ENCODE assay signal across 28 cellular contexts in genomic region chr10:118307768-118308347, GRCh38.
"Had no signal": no experiment of that assay in that cellular context is flagged by ENCODE, and none has a peak within 500 bp of the region (broad histone marks: within the 10 kb centered on the region; RNA-seq: fewer than 3 reads in every experiment).

No MANE protein-coding gene starts in this region.

- H3K4me1 ChIP-seq: pancreas had no signal

- H3K9me3 ChIP-seq: gastroesophageal sphincter, pancreas, psoas muscle, sigmoid colon, stomach, suprapubic skin, transverse colon had no signal

- DNase-seq: activated CD4-positive, alpha-beta T cell treated with anti-CD3 and anti-CD28 coated beads for 4 hours; activated CD4-positive, alpha-beta T cell treated with anti-CD3 and anti-CD28 coated beads, Interleukin-2, amount 50 U/mL, for 4 hours; activated CD8-positive, alpha-beta memory T cell treated with anti-CD3 and anti-CD28 coated beads for 24 hours; activated gamma-delta T cell; activated naive CD4-positive, alpha-beta T cell treated with anti-CD3 and anti-CD28 coated beads, Interleukin-2, amount 10 ng/mL, durations not matched to agents 7 days and 5 days; activated naive CD8-positive, alpha-beta T cell treated with anti-CD3 and anti-CD28 coated beads, Interleukin-2, amount 10 ng/mL, durations not matched to agents 7 days and 5 days; central memory CD4-positive, alpha-beta T cell; dermis blood vessel endothelial cell; effector CD4-positive, alpha-beta T cell; left cardiac atrium; mammary epithelial cell; naive thymus-derived CD4-positive, alpha-beta T cell; nucleus accumbens; pancreas; psoas muscle; sigmoid colon; small intestine; stimulated activated CD4-positive, alpha-beta T cell treated with anti-CD3 and anti-CD28 coated beads, Interleukin-1b, Interleukin-23, amount 100 ng/mL, for 48 hours; stimulated activated CD4-positive, alpha-beta T cell treated with anti-CD3 and anti-CD28 coated beads, Interleukin-4, amount 100 ng/mL, for 4 hours; stimulated activated CD8-positive, alpha-beta memory T cell treated with anti-CD3 and anti-CD28 coated beads, Interleukin-4, amount 100 ng/mL, for 48 hours; stimulated activated naive B cell treated with anti-CD40 and anti-IgM and Interleukin-4, amounts not matched to agents 10 μg/mL and 1 μg/mL and 100 μg/mL, for 72 hours; stomach; T-cell; transverse colon had no signal

- H3K4me3 ChIP-seq: gastroesophageal sphincter, pancreas, psoas muscle, sigmoid colon, stomach, suprapubic skin, transverse colon had no signal

- H3K27me3 Mint-ChIP-seq: activated naive CD4-positive, alpha-beta T cell treated with anti-CD3 and anti-CD28 coated beads, Interleukin-2, amount 10 ng/mL, durations not matched to agents 7 days and 5 days; activated naive CD8-positive, alpha-beta T cell treated with anti-CD3 and anti-CD28 coated beads, Interleukin-2, amount 10 ng/mL, durations not matched to agents 7 days and 5 days; naive thymus-derived CD4-positive, alpha-beta T cell; stimulated activated naive B cell treated with anti-CD40 and anti-IgM and Interleukin-4, amounts not matched to agents 10 μg/mL and 1 μg/mL and 100 μg/mL, for 72 hours; T-cell had no signal

- H3K4me3 Mint-ChIP-seq: activated naive CD4-positive, alpha-beta T cell treated with anti-CD3 and anti-CD28 coated beads, Interleukin-2, amount 10 ng/mL, durations not matched to agents 7 days and 5 days; activated naive CD8-positive, alpha-beta T cell treated with anti-CD3 and anti-CD28 coated beads, Interleukin-2, amount 10 ng/mL, durations not matched to agents 7 days and 5 days; naive thymus-derived CD4-positive, alpha-beta T cell; neural crest cell; stimulated activated naive B cell treated with anti-CD40 and anti-IgM and Interleukin-4, amounts not matched to agents 10 μg/mL and 1 μg/mL and 100 μg/mL, for 72 hours; T-cell had no signal

- ATAC-seq: gastroesophageal sphincter; naive thymus-derived CD4-positive, alpha-beta T cell; pancreas; stimulated activated naive B cell treated with anti-CD40 and anti-IgM and Interleukin-4, amounts not matched to agents 10 μg/mL and 1 μg/mL and 100 μg/mL, for 72 hours; T-cell had no signal

- H3K4me1 Mint-ChIP-seq: activated naive CD4-positive, alpha-beta T cell treated with anti-CD3 and anti-CD28 coated beads, Interleukin-2, amount 10 ng/mL, durations not matched to agents 7 days and 5 days; activated naive CD8-positive, alpha-beta T cell treated with anti-CD3 and anti-CD28 coated beads, Interleukin-2, amount 10 ng/mL, durations not matched to agents 7 days and 5 days; stimulated activated naive B cell treated with anti-CD40 and anti-IgM and Interleukin-4, amounts not matched to agents 10 μg/mL and 1 μg/mL and 100 μg/mL, for 72 hours; T-cell had no signal

- H3K27me3 ChIP-seq: gastroesophageal sphincter, pancreas, sigmoid colon, stomach, suprapubic skin, transverse colon had no signal

- H3K9me3 Mint-ChIP-seq: activated naive CD4-positive, alpha-beta T cell treated with anti-CD3 and anti-CD28 coated beads, Interleukin-2, amount 10 ng/mL, durations not matched to agents 7 days and 5 days; activated naive CD8-positive, alpha-beta T cell treated with anti-CD3 and anti-CD28 coated beads, Interleukin-2, amount 10 ng/mL, durations not matched to agents 7 days and 5 days; naive thymus-derived CD4-positive, alpha-beta T cell; neural crest cell; stimulated activated naive B cell treated with anti-CD40 and anti-IgM and Interleukin-4, amounts not matched to agents 10 μg/mL and 1 μg/mL and 100 μg/mL, for 72 hours; T-cell had no signal

- H3K27ac ChIP-seq: epithelial cell of prostate, pancreas, psoas muscle, suprapubic skin had no signal

- H3K27ac Mint-ChIP-seq: activated naive CD4-positive, alpha-beta T cell treated with anti-CD3 and anti-CD28 coated beads, Interleukin-2, amount 10 ng/mL, durations not matched to agents 7 days and 5 days; activated naive CD8-positive, alpha-beta T cell treated with anti-CD3 and anti-CD28 coated beads, Interleukin-2, amount 10 ng/mL, durations not matched to agents 7 days and 5 days; naive thymus-derived CD4-positive, alpha-beta T cell; stimulated activated naive B cell treated with anti-CD40 and anti-IgM and Interleukin-4, amounts not matched to agents 10 μg/mL and 1 μg/mL and 100 μg/mL, for 72 hours; T-cell had no signal
